In genomic region chr5:75067434-75067833, GRCh38 we compare ENCODE assay signal across 36 cellular contexts. TPM values are rescaled to one million over a fixed set of nuclear protein-coding genes. Genes with fewer than 3 reads are reported as not detected.
"Had no signal": no experiment of that assay in that cellular context is flagged by ENCODE, and none has a peak within 500 bp of the region (broad histone marks: within the 10 kb centered on the region; RNA-seq: fewer than 3 reads in every experiment).

No MANE protein-coding gene starts in this region.

- H3K27me3 Mint-ChIP-seq: activated CD4-positive, alpha-beta memory T cell treated with anti-CD3 and anti-CD28 coated beads for 36 hours; activated CD4-positive, alpha-beta T cell treated with anti-CD3 and anti-CD28 coated beads, Interleukin-2, amount 10 ng/mL, durations not matched to agents 24 days and 14 days; activated CD8-positive, alpha-beta T cell treated with anti-CD3 and anti-CD28 coated beads for 36 hours; activated naive CD8-positive, alpha-beta T cell treated with anti-CD3 and anti-CD28 coated beads for 36 hours; activated T-helper 17 cell treated with anti-CD3 and anti-CD28 coated beads, Interleukin-2, amount 50 U/mL, for 72 hours had no signal

- H3K4me3 Mint-ChIP-seq: activated B cell treated with CpG ODN at 0.5 μM for 24 hours; activated CD4-positive, alpha-beta memory T cell treated with anti-CD3 and anti-CD28 coated beads for 36 hours; activated CD4-positive, alpha-beta T cell treated with anti-CD3 and anti-CD28 coated beads, Interleukin-2, amount 10 ng/mL, durations not matched to agents 24 days and 14 days; activated CD8-positive, alpha-beta T cell treated with anti-CD3 and anti-CD28 coated beads for 36 hours; activated naive CD4-positive, alpha-beta T cell treated with anti-CD3 and anti-CD28 coated beads for 36 hours; activated naive CD8-positive, alpha-beta T cell treated with anti-CD3 and anti-CD28 coated beads for 36 hours; activated T-cell treated with anti-CD3 and anti-CD28 coated beads, Interleukin-2, amount 50 U/mL, for 4 hours; activated T-cell treated with anti-CD3 and anti-CD28 coated beads, Interleukin-2, amount 50 U/mL, for 72 hours; activated T-helper 1 cell treated with anti-CD3 and anti-CD28 coated beads, Interleukin-12 subunit alpha, Interleukin-12 subunit beta, Interleukin-2, Interleukin-4 antibody, amounts not matched to agents 30 ng/mL and 10 ng/mL and 1 ng/mL, durations not matched to agents 14 hours and 24 hours and 36 hours; activated T-helper 17 cell treated with anti-CD3 and anti-CD28 coated beads, Interleukin-2, amount 50 U/mL, for 72 hours; T-helper 1 cell treated with Interleukin-12 subunit alpha and Interleukin-12 subunit beta and Interleukin-4 antibody, amounts not matched to agents 30 μg/mL and 1 μg/mL, for 36 hours; T-helper 2 cell treated with Interferon-gamma antibody and Interleukin-4, amounts not matched to agents 5 μg/mL and 100 μg/mL, for 36 hours had no signal

- H3K9me3 ChIP-seq: adrenal gland, body of pancreas, breast epithelium had no signal

- FAIRE-seq: astrocyte, TTC549 had no signal

- H3K4me1 Mint-ChIP-seq: activated B cell treated with CpG ODN at 0.5 μM for 24 hours had no signal

- DNase-seq: activated B cell treated with CpG ODN at 0.5 μM for 24 hours; activated CD4-positive, alpha-beta memory T cell treated with anti-CD3 and anti-CD28 coated beads for 36 hours; activated CD4-positive, alpha-beta T cell treated with anti-CD3 and anti-CD28 coated beads for 4 hours; activated CD4-positive, alpha-beta T cell treated with anti-CD3 and anti-CD28 coated beads, Interleukin-2, amount 50 U/mL, for 1 hour; activated CD4-positive, alpha-beta T cell treated with anti-CD3 and anti-CD28 coated beads, Interleukin-2, amount 50 U/mL, for 4 hours; activated CD4-positive, CD25-positive, alpha-beta regulatory T cell treated with anti-CD3 and anti-CD28 coated beads, Interleukin-2, amount 50 U/mL, for 72 hours; activated CD8-positive, alpha-beta memory T cell treated with anti-CD3 and anti-CD28 coated beads, Interleukin-2, amount 50 U/mL, for 4 hours; activated CD8-positive, alpha-beta T cell treated with anti-CD3 and anti-CD28 coated beads for 36 hours; activated effector memory CD4-positive, alpha-beta T cell treated with anti-CD3 and anti-CD28 coated beads, Interleukin-2, amount 50 U/mL, for 16 hours; activated gamma-delta T cell treated with Interleukin-2 at 50 U/mL for 16 hours; activated naive CD4-positive, alpha-beta T cell; activated naive CD4-positive, alpha-beta T cell treated with anti-CD3 and anti-CD28 coated beads for 36 hours; activated naive CD4-positive, alpha-beta T cell treated with anti-CD3 and anti-CD28 coated beads, Interleukin-2, amount 50 U/mL, for 16 hours; activated naive CD8-positive, alpha-beta T cell treated with anti-CD3 and anti-CD28 coated beads for 36 hours; activated T-cell treated with anti-CD3 and anti-CD28 coated beads for 4 hours; activated T-cell treated with anti-CD3 and anti-CD28 coated beads, Interleukin-2, amount 50 U/mL, for 1 hour; activated T-cell treated with anti-CD3 and anti-CD28 coated beads, Interleukin-2, amount 50 U/mL, for 4 hours; activated T-cell treated with anti-CD3 and anti-CD28 coated beads, Interleukin-2, amount 50 U/mL, for 72 hours; adrenal gland; amniotic stem cell; aorta; body of pancreas; brain microvascular endothelial cell; central memory CD4-positive, alpha-beta T cell; T-helper 2 cell; T-helper 9 cell had no signal

- H3K36me3 Mint-ChIP-seq: activated CD4-positive, alpha-beta memory T cell treated with anti-CD3 and anti-CD28 coated beads for 36 hours had no signal

- ATAC-seq: activated CD8-positive, alpha-beta T cell treated with anti-CD3 and anti-CD28 coated beads for 36 hours; activated naive CD4-positive, alpha-beta T cell treated with anti-CD3 and anti-CD28 coated beads, Interleukin-2, amount 50 U/mL, for 72 hours; activated T-cell treated with anti-CD3 and anti-CD28 coated beads, Interleukin-2, amount 50 U/mL, for 4 hours; activated T-cell treated with anti-CD3 and anti-CD28 coated beads, Interleukin-2, amount 50 U/mL, for 72 hours; activated T-helper 17 cell treated with anti-CD3 and anti-CD28 coated beads, Interleukin-2, amount 50 U/mL, for 72 hours; body of pancreas had no signal

- H3K9me3 Mint-ChIP-seq: activated B cell treated with CpG ODN at 0.5 μM for 24 hours; activated CD4-positive, alpha-beta memory T cell treated with anti-CD3 and anti-CD28 coated beads for 36 hours; activated naive CD4-positive, alpha-beta T cell treated with anti-CD3 and anti-CD28 coated beads for 36 hours; activated T-cell treated with anti-CD3 and anti-CD28 coated beads, Interleukin-2, amount 50 U/mL, for 4 hours; activated T-cell treated with anti-CD3 and anti-CD28 coated beads, Interleukin-2, amount 50 U/mL, for 72 hours; T-helper 2 cell treated with Interferon-gamma antibody and Interleukin-4, amounts not matched to agents 5 μg/mL and 100 μg/mL, for 36 hours had no signal

- H3K27me3 ChIP-seq: adrenal gland, body of pancreas, brain microvascular endothelial cell, breast epithelium had no signal

- H3K4me3 ChIP-seq: adrenal gland, body of pancreas, breast epithelium had no signal

- H3K4me1 ChIP-seq: adrenal gland, body of pancreas, breast epithelium had no signal

- H3K27ac Mint-ChIP-seq: activated B cell treated with CpG ODN at 0.5 μM for 24 hours; activated CD4-positive, alpha-beta memory T cell treated with anti-CD3 and anti-CD28 coated beads for 36 hours; activated CD4-positive, alpha-beta T cell treated with anti-CD3 and anti-CD28 coated beads, Interleukin-2, amount 10 ng/mL, durations not matched to agents 24 days and 14 days; activated CD8-positive, alpha-beta T cell treated with anti-CD3 and anti-CD28 coated beads for 36 hours; activated naive CD4-positive, alpha-beta T cell treated with anti-CD3 and anti-CD28 coated beads for 36 hours; activated naive CD4-positive, alpha-beta T cell treated with anti-CD3 and anti-CD28 coated beads, Interleukin-2, amount 50 U/mL, for 72 hours; activated naive CD8-positive, alpha-beta T cell treated with anti-CD3 and anti-CD28 coated beads for 36 hours; activated T-cell treated with anti-CD3 and anti-CD28 coated beads, Interleukin-2, amount 50 U/mL, for 72 hours; activated T-helper 1 cell treated with anti-CD3 and anti-CD28 coated beads, Interleukin-12 subunit alpha, Interleukin-12 subunit beta, Interleukin-2, Interleukin-4 antibody, amounts not matched to agents 30 ng/mL and 10 ng/mL and 1 ng/mL, durations not matched to agents 14 hours and 24 hours and 36 hours; activated T-helper 17 cell treated with anti-CD3 and anti-CD28 coated beads, Interleukin-2, amount 50 U/mL, for 72 hours; T-helper 1 cell treated with Interleukin-12 subunit alpha and Interleukin-12 subunit beta and Interleukin-4 antibody, amounts not matched to agents 30 μg/mL and 1 μg/mL, for 36 hours; T-helper 2 cell treated with Interferon-gamma antibody and Interleukin-4, amounts not matched to agents 5 μg/mL and 100 μg/mL, for 36 hours had no signal

- H3K27ac ChIP-seq: adrenal gland, body of pancreas, brain microvascular endothelial cell, breast epithelium, VCaP had no signal

- H3K36me3 ChIP-seq: adrenal gland, brain microvascular endothelial cell, breast epithelium had no signal

RNA-seq across cellular contexts. Expression of gene GCNT4, which starts 15.1 kb away (rescaled TPM):
- total RNA-seq: activated B cell treated with CpG ODN at 0.5 μM for 24 hours had no signal
